In the genomic region with DNA sequence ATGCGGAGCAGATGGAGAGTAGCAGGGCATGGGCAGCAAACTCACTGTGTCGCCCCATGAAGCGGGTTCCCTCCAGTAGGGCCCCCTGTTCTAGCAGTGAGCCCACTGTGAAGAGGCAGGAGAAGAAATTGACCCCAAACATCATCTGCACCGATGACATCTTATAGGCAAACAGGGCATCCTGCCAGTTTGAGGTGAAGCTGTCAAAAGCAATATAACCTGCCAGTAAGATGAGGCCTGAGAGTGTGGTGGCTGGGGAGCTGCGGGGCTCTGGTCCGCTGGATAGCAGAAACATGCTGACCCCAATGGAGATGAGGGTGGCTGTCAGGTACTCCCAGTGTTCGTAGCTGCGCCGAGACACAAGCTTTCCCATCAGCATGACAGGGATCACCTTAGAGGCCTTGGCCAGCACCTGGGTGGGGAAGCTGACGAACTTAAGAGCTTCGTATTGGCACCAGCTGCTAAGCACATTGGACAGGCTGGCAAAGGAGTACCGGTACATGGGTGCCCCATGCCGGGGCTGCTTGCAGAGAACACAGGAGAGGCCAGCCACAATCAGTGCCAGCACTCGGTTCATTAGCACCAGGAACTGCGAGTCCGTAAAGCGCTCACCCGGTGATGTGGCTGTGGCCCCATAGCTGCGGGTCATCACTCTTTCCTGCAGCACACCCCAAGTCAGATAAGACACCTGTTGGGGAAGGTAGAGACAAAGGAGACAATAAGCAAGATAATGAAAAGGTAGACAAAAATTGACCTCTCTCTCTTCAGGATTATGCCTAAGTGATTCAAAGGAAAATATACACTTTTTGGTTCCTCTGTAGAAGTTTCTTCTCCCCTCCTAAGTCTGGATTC, we compare ENCODE assay signal across 8 cellular contexts.
DNase-seq lines count a peak whose midpoint lies in the region; ATAC-seq and TF ChIP-seq lines count a peak whose summit lies in the region.

No MANE protein-coding gene starts in this region.

- peaks cover 93% of the 10 kb centered on the region for H3K36me3 Mint-ChIP-seq in effector memory CD8-positive, alpha-beta T cell (ENCODE audit: insufficient read depth)

- H3K4me1 Mint-ChIP-seq in effector memory CD8-positive, alpha-beta T cell (ENCODE audit: low read depth in 2 of 2), result peaks cover 51 to 57% of the 10 kb centered on the region in 2 donors

- no peak for ATAC-seq in effector memory CD8-positive, alpha-beta T cell (replicated peaks)
- no peak for ATAC-seq in GM18498 (IDR thresholded peaks at IDR 0.05; ENCODE audit: unreplicated experiment)
- no peak for ATAC-seq in HG03565 (IDR thresholded peaks at IDR 0.05; ENCODE audit: unreplicated experiment)
- no peak for ATAC-seq in HG03442 (IDR thresholded peaks at IDR 0.05; ENCODE audit: unreplicated experiment)

- peak overlapping the region; percentile 71 for H3K27ac ChIP-seq in RWPE1

- POLR2A ChIA-PET in RWPE1 (lab: Yijun Ruan, JAX; ENCODE audit: low non-redundant PET), result no interaction called here

- DNase-seq in NCI-H82 (lab: John Stamatoyannopoulos, UW) (peak; percentile 66), NCI-H82 treated with DMSO at 0.1 percent for 48 hours (lab: John Stamatoyannopoulos, UW; ENCODE audit: unreplicated experiment) (no peak), RWPE1 (ENCODE audit: low spot score) (peak; percentile 20)
- no peak for DNase-seq in effector memory CD8-positive, alpha-beta T cell
- peak; percentile 47 for DNase-seq in stimulated activated CD4-positive, alpha-beta T cell treated with anti-CD3 and anti-CD28 coated beads, Interleukin-4, amount 100 ng/mL, for 24 hours

- H3K9me3 Mint-ChIP-seq in effector memory CD8-positive, alpha-beta T cell, result no peaks in the 10 kb centered on the region

- H3K27me3 Mint-ChIP-seq in effector memory CD8-positive, alpha-beta T cell, result no peaks in the 10 kb centered on the region

- CTCF ChIA-PET in RWPE1 (lab: Yijun Ruan, JAX), result interaction anchor here (0.6 kb wide), 1 partner anchor 49 kb away, joined by 3 read pairs; no protein-coding TSS in a partner anchor

- peak overlapping the region; percentile 76 to 87 for H3K4me3 Mint-ChIP-seq in effector memory CD8-positive, alpha-beta T cell

- no peak for TF ChIP-seq CTCF in RWPE1 (conservative IDR thresholded peaks at IDR 0.05; ENCODE audit: low read depth)

- H3K27ac Mint-ChIP-seq in effector memory CD8-positive, alpha-beta T cell, result peak overlapping the region; percentile 79 to 83

Comparison
In these comparisons a context has a peak if more than half of its experiments do, and no peak if none do; other contexts are left out.
1. DNase-seq: peak in NCI-H82 (single experiment), RWPE1 (single experiment) and stimulated activated CD4-positive, alpha-beta T cell treated with anti-CD3 and anti-CD28 coated beads, Interleukin-4, amount 100 ng/mL, for 24 hours (single experiment); none in NCI-H82 treated with DMSO at 0.1 percent for 48 hours (single experiment) and effector memory CD8-positive, alpha-beta T cell (0 of 3).